ENCODE assay signal across 19 cellular contexts in genomic region chr22:17143101-17143500, GRCh38.
"Had no signal": no experiment of that assay in that cellular context is flagged by ENCODE, and none has a peak within 500 bp of the region (broad histone marks: within the 10 kb centered on the region; RNA-seq: fewer than 3 reads in every experiment).

No MANE protein-coding gene starts in this region.

- H3K27ac ChIP-seq: SJSA1, SK-N-MC had no signal

- H3K27me3 ChIP-seq: MG63, SJSA1 had no signal

- H3K4me3 ChIP-seq: MG63, SJSA1, SK-N-MC had no signal

- DNase-seq: KBM-7, MG63, NCI-H1092 treated with DMSO at 0.1 percent for 48 hours, NCI-H1436, NCI-H187, NCI-H2029, NCI-H2081 treated with DMSO at 0.1 percent for 48 hours, NCI-H2171, NCI-H226, NCI-H446, NCI-H510A, NCI-H524 treated with DMSO at 0.1 percent for 48 hours, NCI-H69, NCI-H774, Right ventricle myocardium superior, SIG-M5 had no signal

- H3K4me1 ChIP-seq: SJSA1 had no signal

- H3K9me3 ChIP-seq: MG63, SJSA1 had no signal

- H3K36me3 ChIP-seq: SJSA1 had no signal

- ATAC-seq: Panc1 had no signal
